22 cellular contexts compared by ENCODE assay signal in the genomic region with DNA sequence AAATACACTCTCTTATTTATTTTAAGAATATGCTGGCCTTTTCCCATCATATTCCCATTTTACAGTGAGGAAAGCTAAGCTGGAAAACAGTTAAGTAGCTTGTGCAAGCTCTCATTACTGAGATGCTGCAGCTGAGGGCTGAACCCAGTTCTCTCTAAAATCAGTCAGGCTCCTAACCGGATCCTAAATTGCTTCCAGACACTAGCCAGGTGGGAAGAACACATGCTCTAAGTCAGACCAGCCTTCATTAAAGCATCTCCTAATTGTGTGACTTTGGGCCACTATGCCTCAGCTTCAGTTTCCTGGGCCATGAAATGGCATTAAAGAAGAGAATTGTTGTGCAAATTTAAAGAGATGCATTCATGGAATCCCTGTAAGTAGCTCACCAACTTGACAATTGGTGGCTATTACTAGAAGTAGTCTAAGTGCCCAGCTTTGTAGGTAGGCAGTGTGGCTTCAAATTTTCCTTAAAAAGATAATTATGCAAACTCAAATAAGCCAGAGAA.
"Had no signal": no experiment of that assay in that cellular context is flagged by ENCODE, and none has a peak within 500 bp of the region (broad histone marks: within the 10 kb centered on the region; RNA-seq: fewer than 3 reads in every experiment).

No MANE protein-coding gene starts in this region.

- H3K36me3 ChIP-seq: SJCRH30 had no signal

- H3K27ac Mint-ChIP-seq: IgD-negative memory B cell had no signal

- H3K4me1 ChIP-seq: SJCRH30 had no signal

- H3K27me3 ChIP-seq: SJCRH30 had no signal

- H3K9ac ChIP-seq: KMS-11 had no signal

- DNase-seq: MM.1S, NCI-H1417, NCI-H1436 treated with DMSO at 0.1 percent for 48 hours, NCI-H1694, NCI-H187 treated with DMSO at 0.1 percent for 48 hours, NCI-H2029 treated with DMSO at 0.1 percent for 48 hours, NCI-H2171 treated with DMSO at 0.1 percent for 48 hours, NCI-H345, NCI-H446 treated with DMSO at 0.1 percent for 48 hours, NCI-H510A treated with DMSO at 0.1 percent for 48 hours, NCI-H526 treated with DMSO at 0.1 percent for 48 hours, NCI-H748 treated with DMSO at 0.1 percent for 48 hours, PC-3, SHP77 treated with DMSO at 0.1 percent for 48 hours, SJCRH30 had no signal

- ATAC-seq: K562, Panc1, PC-3, Right ventricle myocardium inferior, SK-N-SH treated with all-trans-retinoic acid at 6 μM for 48 hours had no signal

- H3K27ac ChIP-seq: HL-60, KMS-11, SJCRH30 had no signal

- H3K4me1 Mint-ChIP-seq: IgD-negative memory B cell had no signal

- H3K9me3 ChIP-seq: SJCRH30 had no signal

- H3K36me3 Mint-ChIP-seq: IgD-negative memory B cell had no signal

- H3K4me3 ChIP-seq: K562, SJCRH30 had no signal

- H3K4me2 ChIP-seq: KMS-11 had no signal

- H3K4me3 Mint-ChIP-seq: IgD-negative memory B cell had no signal
